ENCODE assay signal across 12 cellular contexts in the genomic region with DNA sequence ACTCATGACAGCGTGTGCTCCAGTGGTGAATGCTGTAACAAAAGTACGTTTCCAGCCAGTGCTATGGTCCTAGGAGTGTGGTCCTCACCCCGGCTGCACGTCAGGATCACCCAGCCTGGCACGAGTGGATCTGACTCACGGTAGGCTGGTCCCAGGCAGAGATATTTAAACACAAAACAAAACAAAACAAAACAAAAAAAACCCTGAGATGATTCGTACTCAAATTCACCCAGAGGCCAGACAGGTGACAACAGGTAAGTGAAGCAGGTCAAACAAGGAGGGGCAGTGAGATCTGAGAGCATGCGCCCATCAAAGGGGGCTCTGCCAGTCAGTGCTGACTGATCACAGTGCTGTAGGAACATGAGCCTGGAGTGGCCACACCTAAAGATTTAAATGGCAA.
"Had no signal": no experiment of that assay in that cellular context is flagged by ENCODE, and none has a peak within 500 bp of the region (broad histone marks: within the 10 kb centered on the region; RNA-seq: fewer than 3 reads in every experiment).

No MANE protein-coding gene starts in this region.

- DNase-seq: activated CD4-positive, alpha-beta T cell treated with anti-CD3 and anti-CD28 coated beads, Interleukin-2, amount 50 U/mL, for 1 hour; activated CD4-positive, CD25-positive, alpha-beta regulatory T cell; activated effector memory CD4-positive, alpha-beta T cell treated with Interleukin-2 at 50 U/mL for 16 hours; amygdala; gastrocnemius medialis; kidney glomerular epithelial cell; stimulated activated CD4-positive, alpha-beta T cell treated with anti-CD3 and anti-CD28 coated beads, Interleukin-2, amount 100 ng/mL, for 48 hours; stimulated activated naive CD8-positive, alpha-beta T cell treated with anti-CD3 and anti-CD28 coated beads, Interleukin-15, amount 100 ng/mL, for 72 hours; uterus had no signal

- H3K4me1 ChIP-seq: uterus had no signal

- H3K36me3 ChIP-seq: gastrocnemius medialis, thoracic aorta, uterus had no signal

- H3K27me3 ChIP-seq: gastrocnemius medialis, uterus had no signal

- H3K27ac ChIP-seq: gastrocnemius medialis, thoracic aorta, uterus had no signal

- H3K9me3 Mint-ChIP-seq: activated naive CD4-positive, alpha-beta T cell treated with anti-CD3 and anti-CD28 coated beads, Interleukin-2, amount 50 U/mL, for 72 hours; stimulated activated naive CD8-positive, alpha-beta T cell treated with anti-CD3 and anti-CD28 coated beads, Interleukin-15, amount 100 ng/mL, for 72 hours had no signal

- H3K36me3 Mint-ChIP-seq: activated naive CD4-positive, alpha-beta T cell treated with anti-CD3 and anti-CD28 coated beads, Interleukin-2, amount 50 U/mL, for 72 hours had no signal

- H3K27me3 Mint-ChIP-seq: stimulated activated naive CD8-positive, alpha-beta T cell treated with anti-CD3 and anti-CD28 coated beads, Interleukin-15, amount 100 ng/mL, for 72 hours had no signal

- H3K27ac Mint-ChIP-seq: stimulated activated naive CD8-positive, alpha-beta T cell treated with anti-CD3 and anti-CD28 coated beads, Interleukin-15, amount 100 ng/mL, for 72 hours had no signal

- ATAC-seq: activated naive CD4-positive, alpha-beta T cell treated with anti-CD3 and anti-CD28 coated beads, Interleukin-2, amount 50 U/mL, for 72 hours; gastrocnemius medialis; stimulated activated naive CD8-positive, alpha-beta T cell treated with anti-CD3 and anti-CD28 coated beads, Interleukin-15, amount 100 ng/mL, for 72 hours had no signal

- H3K9me3 ChIP-seq: gastrocnemius medialis, thoracic aorta, uterus had no signal

- H3K4me3 Mint-ChIP-seq: stimulated activated naive CD8-positive, alpha-beta T cell treated with anti-CD3 and anti-CD28 coated beads, Interleukin-15, amount 100 ng/mL, for 72 hours had no signal

- H3K4me1 Mint-ChIP-seq: stimulated activated naive CD8-positive, alpha-beta T cell treated with anti-CD3 and anti-CD28 coated beads, Interleukin-15, amount 100 ng/mL, for 72 hours had no signal

- H3K4me3 ChIP-seq: gastrocnemius medialis, thoracic aorta, uterus had no signal

- FAIRE-seq: endometrium had no signal
